In the genomic region with DNA sequence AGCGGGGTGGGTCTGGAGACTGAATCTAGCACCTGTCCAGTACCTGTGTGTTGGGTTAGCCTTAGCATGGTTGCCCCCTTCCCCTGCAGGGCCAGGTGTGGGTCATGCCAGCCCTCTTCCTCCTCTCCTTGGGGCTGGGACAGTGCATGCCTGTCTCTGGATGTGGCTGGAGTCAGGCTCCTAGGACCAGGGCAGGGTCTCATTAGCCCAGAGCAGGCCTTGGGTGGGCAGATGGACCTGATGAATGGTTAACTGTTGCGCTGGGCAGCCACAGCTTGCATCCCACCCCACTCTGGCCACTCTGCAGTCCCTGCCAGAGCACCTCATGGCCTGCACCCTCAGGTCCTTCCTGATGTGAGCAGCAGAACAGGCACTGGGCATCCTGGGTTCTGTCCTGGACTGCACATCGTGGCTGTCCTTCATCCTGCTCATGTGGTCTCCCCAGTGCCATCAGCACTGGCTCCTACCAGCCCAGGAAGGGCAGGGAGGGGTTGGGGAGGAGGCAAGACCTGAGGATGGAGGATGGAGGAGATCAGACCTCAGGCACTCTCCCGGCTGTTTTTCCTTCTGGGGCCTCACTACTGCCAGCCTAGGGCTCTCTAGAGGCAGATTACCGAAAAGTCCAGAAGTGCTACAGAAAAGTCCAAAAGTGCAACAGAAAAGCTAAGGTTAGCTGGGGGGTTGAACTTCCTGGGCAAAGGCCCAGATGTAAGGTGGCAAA, we compare ENCODE assay signal across 13 cellular contexts. TPM values are rescaled to one million over a fixed set of nuclear protein-coding genes. Genes with fewer than 3 reads are reported as not detected.
DNase-seq lines count a peak whose midpoint lies in the region; ATAC-seq and TF ChIP-seq lines count a peak whose summit lies in the region.
"Had no signal": no experiment of that assay in that cellular context is flagged by ENCODE, and none has a peak within 500 bp of the region (broad histone marks: within the 10 kb centered on the region; RNA-seq: fewer than 3 reads in every experiment).

No MANE protein-coding gene starts in this region.

- no peaks in the 10 kb centered on the region for H3K36me3 ChIP-seq in aorta (ENCODE audit: control insufficient read depth in 1 of 2, insufficient read depth in 2 of 2, low read length in 1 of 2)
- H3K36me3 ChIP-seq in CD8-positive, alpha-beta memory T cell (ENCODE audit: insufficient read depth, low read length): no peaks in the 10 kb centered on the region
- no peaks in the 10 kb centered on the region for H3K36me3 ChIP-seq in gastrocnemius medialis
- H3K36me3 ChIP-seq: BLaER1 had no signal

- TF ChIP-seq POLR2A in gastrocnemius medialis (IDR thresholded peaks at IDR 0.05): no peak

- in situ Hi-C loops in gastrocnemius medialis (cut with MboI; ENCODE audit: low sequenced_read_pairs in 4 of 4): no loop called here

- H3K27ac ChIP-seq in aorta (ENCODE audit: low read depth in 1 of 2, low read length in 2 of 2): no peak overlapping the region
- H3K27ac ChIP-seq in CD8-positive, alpha-beta memory T cell (ENCODE audit: low read depth, low read length): no peak overlapping the region
- no peak overlapping the region for H3K27ac ChIP-seq in gastrocnemius medialis
- H3K27ac ChIP-seq: BLaER1 had no signal

- CTCF ChIA-PET in CD8-positive, alpha-beta memory T cell (lab: Charles Lee): no interaction called here

- H3K27me3 ChIP-seq in aorta (ENCODE audit: control insufficient read depth in 1 of 2, insufficient read depth in 2 of 2, low read length in 1 of 2) (no peaks in the 10 kb centered on the region), gastrocnemius medialis (no peaks in the 10 kb centered on the region)
- no peaks in the 10 kb centered on the region for H3K27me3 ChIP-seq in CD8-positive, alpha-beta memory T cell (ENCODE audit: insufficient read depth, low read length, poor library complexity, severe bottlenecking)

- WGBS in aorta, 2 donors: 89 to 90% methylated on average over 5 of the region's 5 CpGs

- DNase-seq in stimulated activated naive CD8-positive, alpha-beta T cell treated with anti-CD3 and anti-CD28 coated beads, Interleukin-15, Interleukin-2, amounts not matched to agents 100 U/mL and 50 U/mL, for 24 hours: no peak
- no peak for DNase-seq in stimulated activated naive CD8-positive, alpha-beta T cell treated with anti-CD3 and anti-CD28 coated beads, Interleukin-15, amount 100 ng/mL, for 72 hours
- DNase-seq in posterior vena cava (ENCODE audit: low spot score) (peak; percentile 70), aorta (no peak), gastrocnemius medialis (no peak)
- DNase-seq in CD8-positive, alpha-beta memory T cell: no peak
- no peak for DNase-seq in NK-92 treated with Interleukin-12 subunit alpha and Interleukin-12 subunit beta, amount 100 ng/mL, for 24 hours (lab: John Stamatoyannopoulos, UW)
- DNase-seq: 8988T, AML-193, GF-D8 had no signal

- no peak overlapping the region for H3K27ac Mint-ChIP-seq in stimulated activated naive CD8-positive, alpha-beta T cell treated with anti-CD3 and anti-CD28 coated beads, Interleukin-15, amount 100 ng/mL, for 72 hours
- no peak overlapping the region for H3K27ac Mint-ChIP-seq in CD8-positive, alpha-beta memory T cell

- POLR2A ChIA-PET in CD8-positive, alpha-beta memory T cell (lab: Charles Lee): no interaction called here

- no peaks in the 10 kb centered on the region for H3K4me1 Mint-ChIP-seq in stimulated activated naive CD8-positive, alpha-beta T cell treated with anti-CD3 and anti-CD28 coated beads, Interleukin-15, amount 100 ng/mL, for 72 hours
- no peaks in the 10 kb centered on the region for H3K4me1 Mint-ChIP-seq in CD8-positive, alpha-beta memory T cell

- peaks cover 8 to 16% of the 10 kb centered on the region in 2 donors for H3K9me3 Mint-ChIP-seq in stimulated activated naive CD8-positive, alpha-beta T cell treated with anti-CD3 and anti-CD28 coated beads, Interleukin-15, amount 100 ng/mL, for 72 hours
- H3K9me3 Mint-ChIP-seq in CD8-positive, alpha-beta memory T cell: no peaks in the 10 kb centered on the region

- peak; percentile 24 for ATAC-seq in stimulated activated naive CD8-positive, alpha-beta T cell treated with anti-CD3 and anti-CD28 coated beads, Interleukin-15, Interleukin-2, amounts not matched to agents 100 U/mL and 50 U/mL, for 24 hours
- ATAC-seq in stimulated activated naive CD8-positive, alpha-beta T cell treated with anti-CD3 and anti-CD28 coated beads, Interleukin-15, amount 100 ng/mL, for 72 hours: no peak
- peak; percentile 17 for ATAC-seq in esophagus mucosa
- ATAC-seq in aorta (ENCODE audit: low FRiP score): peak; percentile 22
- ATAC-seq in gastrocnemius medialis: no peak

- no peaks in the 10 kb centered on the region for H3K4me1 ChIP-seq in aorta (ENCODE audit: control insufficient read depth in 1 of 2, insufficient read depth in 2 of 2, low read length in 2 of 2)
- H3K4me1 ChIP-seq in CD8-positive, alpha-beta memory T cell (ENCODE audit: insufficient read depth, low read length): no peaks in the 10 kb centered on the region
- no peaks in the 10 kb centered on the region for H3K4me1 ChIP-seq in gastrocnemius medialis

- no peak for TF ChIP-seq CTCF in gastrocnemius medialis (IDR thresholded peaks at IDR 0.05 in 4 of 5, conservative IDR thresholded peaks at IDR 0.05 in 1 of 5)

- intact Hi-C loops in posterior vena cava (cut with DNase I): no loop called here
- intact Hi-C loops in aorta (cut with DNase I): no loop called here
- intact Hi-C loops in gastrocnemius medialis (cut with DNase I; ENCODE audit: low total_unique reads): no loop called here

- H3K9me3 ChIP-seq in aorta (ENCODE audit: control insufficient read depth, low read length): no peaks in the 10 kb centered on the region
- no peaks in the 10 kb centered on the region for H3K9me3 ChIP-seq in CD8-positive, alpha-beta memory T cell (ENCODE audit: low read length)
- H3K9me3 ChIP-seq in gastrocnemius medialis: no peaks in the 10 kb centered on the region

- H3K27me3 Mint-ChIP-seq in stimulated activated naive CD8-positive, alpha-beta T cell treated with anti-CD3 and anti-CD28 coated beads, Interleukin-15, amount 100 ng/mL, for 72 hours: peaks cover 39% of the 10 kb centered on the region
- H3K27me3 Mint-ChIP-seq in CD8-positive, alpha-beta memory T cell: peaks cover 26 to 33% of the 10 kb centered on the region in 2 donors

- H3K4me3 Mint-ChIP-seq in stimulated activated naive CD8-positive, alpha-beta T cell treated with anti-CD3 and anti-CD28 coated beads, Interleukin-15, amount 100 ng/mL, for 72 hours: no peak overlapping the region
- H3K4me3 Mint-ChIP-seq in CD8-positive, alpha-beta memory T cell: no peak overlapping the region

- H3K36me3 Mint-ChIP-seq in CD8-positive, alpha-beta memory T cell: no peaks in the 10 kb centered on the region

- H3K4me3 ChIP-seq in aorta (ENCODE audit: low read length in 2 of 2) (no peak overlapping the region), gastrocnemius medialis (no peak overlapping the region)
- H3K4me3 ChIP-seq in CD8-positive, alpha-beta memory T cell (ENCODE audit: low read length): no peak overlapping the region
- H3K4me3 ChIP-seq: BLaER1 had no signal

RNA-seq across cellular contexts. Expression of gene CHRM1, which starts 12.8 kb away (rescaled TPM):
- total RNA-seq in esophagus mucosa (not detected), posterior vena cava (not detected), aorta (not detected), gastrocnemius medialis (not detected)
- polyA plus RNA-seq in aorta: not detected
- total RNA-seq in CD8-positive, alpha-beta memory T cell: not detected
- not detected for polyA plus RNA-seq in CD8-positive, alpha-beta memory T cell
- total RNA-seq: H4 had no signal

RNA-seq across cellular contexts. Expression of gene SLC22A6, which starts 50.8 kb away (rescaled TPM):
- total RNA-seq in esophagus mucosa: not detected
- total RNA-seq in posterior vena cava: not detected
- total RNA-seq in aorta: not detected
- under 1 TPM in 1 of 2 donors, not detected in 1; 0.25 TPM for polyA plus RNA-seq in aorta
- total RNA-seq in CD8-positive, alpha-beta memory T cell: not detected
- polyA plus RNA-seq in CD8-positive, alpha-beta memory T cell: not detected
- total RNA-seq in gastrocnemius medialis: not detected
- total RNA-seq: H4 had no signal

RNA-seq across cellular contexts. Expression of gene SLC3A2, which starts 53.2 kb away (rescaled TPM):
- 233 TPM for total RNA-seq in esophagus mucosa
- total RNA-seq in posterior vena cava: 100 to 1,000 TPM in 1 of 2 donors, 10 to 100 TPM in 1; 89.4 to 114 TPM
- total RNA-seq in aorta: 100 to 1,000 TPM in 1 of 2 donors, 10 to 100 TPM in 1; 98.6 to 107 TPM
- polyA plus RNA-seq in aorta: 10 to 100 TPM; 31.8 to 74.8 TPM
- 100 to 1,000 TPM; 426 to 430 TPM for total RNA-seq in CD8-positive, alpha-beta memory T cell
- polyA plus RNA-seq in CD8-positive, alpha-beta memory T cell: 180 TPM
- 100 to 1,000 TPM; 158 to 278 (median 189) TPM for total RNA-seq in gastrocnemius medialis

Comparison
In these comparisons a context has a peak if more than half of its experiments do, and no peak if none do; other contexts are left out.
1. ATAC-seq: peak in stimulated activated naive CD8-positive, alpha-beta T cell treated with anti-CD3 and anti-CD28 coated beads, Interleukin-15, Interleukin-2, amounts not matched to agents 100 U/mL and 50 U/mL, for 24 hours (single experiment), esophagus mucosa (single experiment) and aorta (single experiment); none in stimulated activated naive CD8-positive, alpha-beta T cell treated with anti-CD3 and anti-CD28 coated beads, Interleukin-15, amount 100 ng/mL, for 72 hours (single experiment) and gastrocnemius medialis (0 of 2).